Comparison of ENCODE assay signal across 1 cellular context in genomic region chr7:101859411-101860106, GRCh38.
TF ChIP-seq lines count a peak whose summit lies in the region.

No MANE protein-coding gene starts in this region.

TF ChIP-seq in IMR-90, 13 proteins besides CTCF, POLR2A, EP300 and RAD21 (continued from another document):
- TF ChIP-seq ELK1 (IDR thresholded peaks at IDR 0.05; ENCODE audit: borderline replicate concordance, low read depth, low read length): no peak
- no peak; the same call in 1 of the 2 replicates for TF ChIP-seq CEBPB (IDR thresholded peaks at IDR 0.05; ENCODE audit: low read depth, low read length)
- no peak for TF ChIP-seq MXI1 (IDR thresholded peaks at IDR 0.05; ENCODE audit: borderline replicate concordance, low read depth, low read length)
- no peak for TF ChIP-seq CHD1 (IDR thresholded peaks at IDR 0.05; ENCODE audit: low read depth, low read length)
- no peak for TF ChIP-seq MAZ (IDR thresholded peaks at IDR 0.05; ENCODE audit: borderline replicate concordance, low read depth, low read length)
- no peak for TF ChIP-seq SMC3 (IDR thresholded peaks at IDR 0.05; ENCODE audit: low read depth, low read length)
- TF ChIP-seq RFX5 (IDR thresholded peaks at IDR 0.05; ENCODE audit: low read depth, low read length): no peak
- TF ChIP-seq USF2 (IDR thresholded peaks at IDR 0.05; ENCODE audit: low read depth, low read length): no peak
- no peak for TF ChIP-seq RCOR1 (IDR thresholded peaks at IDR 0.05; ENCODE audit: insufficient replicate concordance, low read length)
- TF ChIP-seq NFE2L2 (IDR thresholded peaks at IDR 0.05; ENCODE audit: low read depth, low read length): no peak
- no peak for TF ChIP-seq MAFK (IDR thresholded peaks at IDR 0.05; ENCODE audit: low read depth, low read length)
